In the genomic region with DNA sequence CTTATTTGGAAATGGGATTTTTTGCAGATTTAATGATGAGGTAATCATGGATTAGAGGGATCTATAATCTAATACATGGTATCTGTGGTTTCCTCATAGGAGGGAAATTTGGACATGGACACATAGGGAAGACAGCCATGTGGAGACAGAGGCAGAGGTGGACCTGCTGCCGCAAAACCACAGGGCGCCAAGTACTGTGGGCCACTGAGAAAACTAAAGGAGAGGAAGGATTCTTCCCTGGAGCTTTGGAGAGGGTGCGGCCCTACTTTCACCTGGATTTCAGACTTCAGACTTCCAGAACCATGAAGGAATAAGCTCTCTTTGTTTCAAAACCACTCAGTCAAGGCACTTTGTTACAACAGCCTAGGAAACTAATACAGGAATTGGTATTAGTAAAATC, we compare ENCODE assay signal across 16 cellular contexts.
"Had no signal": no experiment of that assay in that cellular context is flagged by ENCODE, and none has a peak within 500 bp of the region (broad histone marks: within the 10 kb centered on the region; RNA-seq: fewer than 3 reads in every experiment).

No MANE protein-coding gene starts in this region.

- H3K9ac ChIP-seq: neural progenitor cell had no signal

- H3K27ac ChIP-seq: dorsolateral prefrontal cortex, lower lobe of right lung, neural progenitor cell had no signal

- H3K27ac Mint-ChIP-seq: activated naive CD4-positive, alpha-beta T cell treated with anti-CD3 and anti-CD28 coated beads, Interleukin-2, amount 10 ng/mL, durations not matched to agents 7 days and 5 days; neural progenitor cell had no signal

- H3K4me2 ChIP-seq: neural progenitor cell had no signal

- H3K36me3 Mint-ChIP-seq: activated naive CD4-positive, alpha-beta T cell treated with anti-CD3 and anti-CD28 coated beads, Interleukin-2, amount 10 ng/mL, durations not matched to agents 7 days and 5 days; neural progenitor cell had no signal

- ATAC-seq: esophagus mucosa, left cardiac atrium had no signal

- H2AFZ ChIP-seq: neural progenitor cell had no signal

- H3K4me3 ChIP-seq: ascending aorta, dorsolateral prefrontal cortex, lower lobe of right lung, neural progenitor cell, pancreas, tibial artery had no signal

- H3K9me3 Mint-ChIP-seq: activated naive CD4-positive, alpha-beta T cell treated with anti-CD3 and anti-CD28 coated beads, Interleukin-2, amount 10 ng/mL, durations not matched to agents 7 days and 5 days; neural progenitor cell had no signal

- H3K4me1 Mint-ChIP-seq: activated naive CD4-positive, alpha-beta T cell treated with anti-CD3 and anti-CD28 coated beads, Interleukin-2, amount 10 ng/mL, durations not matched to agents 7 days and 5 days; neural progenitor cell had no signal

- H3K36me3 ChIP-seq: ascending aorta, lower lobe of right lung, neural progenitor cell, pancreas, tibial artery had no signal

- H3K4me1 ChIP-seq: neural progenitor cell had no signal

- H3K4me3 Mint-ChIP-seq: activated naive CD4-positive, alpha-beta T cell treated with anti-CD3 and anti-CD28 coated beads, Interleukin-2, amount 10 ng/mL, durations not matched to agents 7 days and 5 days; neural progenitor cell had no signal

- DNase-seq: activated CD4-positive, alpha-beta T cell treated with anti-CD3 and anti-CD28 coated beads for 1 hour; activated CD4-positive, alpha-beta T cell treated with anti-CD3 and anti-CD28 coated beads, Interleukin-2, amount 50 U/mL, for 4 hours; activated naive CD4-positive, alpha-beta T cell treated with anti-CD3 and anti-CD28 coated beads, Interleukin-2, amount 10 ng/mL, durations not matched to agents 7 days and 5 days; activated T-cell treated with anti-CD3 and anti-CD28 coated beads, Interleukin-2, amount 50 U/mL, for 1 hour; dorsolateral prefrontal cortex; left cardiac atrium; lower lobe of right lung; midbrain; pancreas; retina; stimulated activated CD4-positive, alpha-beta T cell treated with anti-CD3 and anti-CD28 coated beads, Interleukin-4, amount 100 ng/mL, for 24 hours; stimulated activated naive CD4-positive, alpha-beta T cell; tibial artery had no signal

- H3K27me3 ChIP-seq: ascending aorta, neural progenitor cell, tibial artery had no signal

- H3K9me3 ChIP-seq: ascending aorta, lower lobe of right lung, pancreas, tibial artery had no signal
